Comparison of ENCODE assay signal across 13 cellular contexts in the genomic region with DNA sequence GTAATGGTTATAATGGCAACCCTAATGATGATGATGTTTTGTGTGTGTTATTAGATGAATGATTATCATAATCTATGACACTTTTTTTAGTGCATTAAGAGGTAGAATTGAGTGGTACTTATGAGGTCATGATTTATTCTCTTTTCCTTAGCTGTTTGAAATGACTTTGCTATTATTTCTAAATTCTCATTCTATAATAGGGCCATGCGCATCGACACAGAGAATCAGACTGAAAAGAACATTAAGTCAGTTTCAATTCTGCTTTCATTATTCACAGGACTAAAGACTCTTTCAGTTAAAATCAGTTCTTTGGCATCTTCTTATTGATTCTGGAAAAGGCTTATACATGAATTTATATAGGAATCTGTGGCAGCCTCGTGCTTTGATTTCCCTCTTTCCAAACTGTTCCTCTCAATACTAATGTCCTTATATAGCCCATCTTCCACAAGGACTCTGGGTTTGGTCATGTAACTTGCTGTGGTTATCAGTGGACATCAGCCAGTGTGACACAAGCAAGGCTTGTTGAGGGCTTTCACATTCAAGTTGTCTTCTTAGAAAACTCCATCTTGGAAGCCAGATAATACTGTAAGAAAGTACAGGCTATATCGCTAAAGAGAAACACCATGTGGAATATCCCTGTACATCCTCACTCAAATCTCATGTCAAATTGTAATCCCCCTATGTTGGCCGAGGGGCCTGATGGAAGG.
DNase-seq lines count a peak whose midpoint lies in the region; ATAC-seq and TF ChIP-seq lines count a peak whose summit lies in the region.
"Had no signal": no experiment of that assay in that cellular context is flagged by ENCODE, and none has a peak within 500 bp of the region (broad histone marks: within the 10 kb centered on the region; RNA-seq: fewer than 3 reads in every experiment).

No MANE protein-coding gene starts in this region.

- H3K36me3 ChIP-seq in PC-3 (ENCODE audit: low read depth, low read length) = no peaks in the 10 kb centered on the region
- H3K36me3 ChIP-seq: suprapubic skin had no signal

- no peaks in the 10 kb centered on the region for H3K9me3 ChIP-seq in PC-3 (ENCODE audit: low read length)
- H3K9me3 ChIP-seq: suprapubic skin had no signal

- H3K79me2 ChIP-seq in PC-3 (ENCODE audit: low read length) = no peaks in the 10 kb centered on the region

- no peak overlapping the region for H3K9ac ChIP-seq in PC-3 (ENCODE audit: low read length)

- H3F3A ChIP-seq in PC-3 (ENCODE audit: low read length, unreplicated experiment) = no peaks in the 10 kb centered on the region

- DNase-seq in erythroblast (lab: John Stamatoyannopoulos, UW) (peak; percentile 9 to 17), PC-3 (no peak), NCI-H2196 treated with DMSO at 0.1 percent for 48 hours (lab: John Stamatoyannopoulos, UW; ENCODE audit: unreplicated experiment) (no peak), SHP77 (lab: John Stamatoyannopoulos, UW) (no peak)
- DNase-seq: activated CD4-positive, CD25-positive, alpha-beta regulatory T cell treated with anti-CD3 and anti-CD28 coated beads, Interleukin-2, amount 50 U/mL, for 72 hours; CD4-positive, alpha-beta T cell; GOT3; kidney glomerular epithelial cell had no signal

- no peaks in the 10 kb centered on the region for H3K4me1 ChIP-seq in PC-3 (ENCODE audit: insufficient read depth, low read length)
- H3K4me1 ChIP-seq: suprapubic skin had no signal

- ATAC-seq in GM19043 (IDR thresholded peaks at IDR 0.05; ENCODE audit: low read depth, unreplicated experiment) = peak; percentile 66
- ATAC-seq in GM21723 (IDR thresholded peaks at IDR 0.05; ENCODE audit: unreplicated experiment) = peak; percentile 85
- ATAC-seq in HG03095 (IDR thresholded peaks at IDR 0.05; ENCODE audit: unreplicated experiment) = peak; percentile 93
- no peak for ATAC-seq in PC-3
- ATAC-seq: sciatic nerve had no signal

- H3K4me2 ChIP-seq in PC-3 (ENCODE audit: low read length) = no peak overlapping the region

- no peak for TF ChIP-seq POLR2A in erythroblast (IDR thresholded peaks at IDR 0.05; ENCODE audit: low read length)

- BruUV-seq in PC-3 (replicated peaks; lab: Mats Ljungman, UMichigan) = no TSS peak

- H3K4me3 ChIP-seq in PC-3 (ENCODE audit: low read length) = no peak overlapping the region
- H3K4me3 ChIP-seq: suprapubic skin had no signal

- TF ChIP-seq CTCF in PC-3 (conservative IDR thresholded peaks at IDR 0.05; ENCODE audit: low read depth, low read length) = no peak

- no peaks in the 10 kb centered on the region for H4K20me1 ChIP-seq in PC-3 (ENCODE audit: low read length)

- no peaks in the 10 kb centered on the region for H3K27me3 ChIP-seq in PC-3 (ENCODE audit: low read length)
- H3K27me3 ChIP-seq: suprapubic skin had no signal

- no peak overlapping the region for H2AFZ ChIP-seq in PC-3 (ENCODE audit: low read length)

- CTCF ChIA-PET in PC-3 (lab: Charles Lee) = no interaction called here

- POLR2A ChIA-PET in PC-3 (lab: Charles Lee; ENCODE audit: unreplicated experiment) = no interaction called here

- H3K27ac ChIP-seq in PC-3 (ENCODE audit: low read length) = no peak overlapping the region
- H3K27ac ChIP-seq: suprapubic skin had no signal

- intact Hi-C loops in PC-3 (cut with micrococcal nuclease) = no loop called here

- no peaks in the 10 kb centered on the region for H3K9me2 ChIP-seq in PC-3 (replicated peaks; ENCODE audit: low read length)

Comparison
In these comparisons a context has a peak if more than half of its experiments do, and no peak if none do; other contexts are left out.
1. DNase-seq: peak in erythroblast (2 of 2); none in PC-3 (single experiment), NCI-H2196 treated with DMSO at 0.1 percent for 48 hours (single experiment) and SHP77 (0 of 2).